8 cellular contexts compared by ENCODE assay signal in the genomic region with DNA sequence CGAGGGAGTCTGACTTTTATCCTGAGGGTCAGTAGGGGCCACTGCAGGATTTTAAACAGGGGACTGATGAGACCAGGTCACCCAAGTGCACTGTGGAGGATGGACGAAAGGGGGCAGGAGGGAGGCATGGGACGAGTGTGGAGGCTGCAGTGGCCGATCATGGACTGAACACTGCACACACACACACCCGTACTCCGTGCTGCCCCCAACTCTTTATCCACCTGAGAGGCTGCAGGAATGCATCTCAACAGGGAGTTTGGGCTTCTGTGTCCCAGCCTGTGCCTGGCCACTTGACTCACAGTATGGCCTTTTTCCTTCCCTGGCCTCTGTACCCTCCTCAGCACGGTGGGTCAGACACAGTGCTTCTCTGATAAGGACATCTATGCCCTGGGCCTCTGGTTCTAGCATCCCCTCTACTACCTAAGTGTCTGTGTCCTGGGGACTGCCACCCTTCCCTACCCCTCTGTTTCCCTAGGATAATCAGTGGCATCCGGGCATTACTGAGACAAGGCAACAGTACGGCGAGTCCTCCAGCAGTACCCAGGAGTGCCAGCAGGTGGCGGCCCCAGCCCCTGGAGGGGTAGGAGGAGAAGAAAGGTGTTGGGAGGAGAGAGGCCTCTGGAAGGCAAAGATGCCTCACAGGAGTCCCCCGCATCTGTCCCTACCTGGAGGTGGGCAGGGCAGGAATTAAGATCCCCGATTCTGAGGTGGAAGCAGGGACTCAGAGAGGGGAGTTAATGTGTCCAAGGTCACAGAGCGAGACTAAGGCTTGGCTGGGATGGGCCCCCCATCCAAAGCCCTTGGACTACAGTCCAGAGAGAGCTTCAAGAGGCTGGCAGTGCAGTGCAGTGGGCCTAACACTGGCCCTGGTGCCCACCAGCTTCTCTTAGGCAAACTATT. TPM values are rescaled to one million over a fixed set of nuclear protein-coding genes. Genes with fewer than 3 reads are reported as not detected.
DNase-seq lines count a peak whose midpoint lies in the region; ATAC-seq, FAIRE-seq and TF ChIP-seq lines count a peak whose summit lies in the region.

No MANE protein-coding gene starts in this region.

- TF ChIP-seq EP300 in A549 (IDR thresholded peaks at IDR 0.05) = no peak

- H2BK15ac ChIP-seq in mesenchymal stem cell (ENCODE audit: low read depth, poor library complexity, severe bottlenecking) = peak overlapping the region; percentile 44

- H3K27me3 ChIP-seq in mesenchymal stem cell (ENCODE audit: control insufficient read depth in 1 of 2, insufficient read depth in 1 of 2, low read length in 2 of 2) = no peaks in the 10 kb centered on the region

- FAIRE-seq in A549 (lab: Jason Lieb, UNC) = peak; percentile 18

- H3K27ac Mint-ChIP-seq in activated CD4-positive, alpha-beta memory T cell treated with anti-CD3 and anti-CD28 coated beads, Interleukin-2, amount 10 ng/mL, durations not matched to agents 7 days and 5 days = no peak overlapping the region

- TF ChIP-seq POLR2A in A549 (IDR thresholded peaks at IDR 0.05; ENCODE audit: low read length) = no peak

- H3K4me1 ChIP-seq in A549 (peaks cover 8% of the 10 kb centered on the region; the same call in 1 of the 3 replicates), mesenchymal stem cell (ENCODE audit: control insufficient read depth, insufficient read depth, low read depth, low read length) (peaks cover 30% of the 10 kb centered on the region)

- peak overlapping the region; percentile 75 to 79 for H3K27ac ChIP-seq in A549
- H3K27ac ChIP-seq in mesenchymal stem cell (ENCODE audit: low read length, poor library complexity, severe bottlenecking) = no peak overlapping the region

- POLR2A ChIA-PET in A549 (lab: Yijun Ruan, JAX) = no interaction called here
- POLR2A ChIA-PET in activated CD4-positive, alpha-beta memory T cell treated with anti-CD3 and anti-CD28 coated beads, Interleukin-2, amount 10 ng/mL, durations not matched to agents 7 days and 5 days (lab: Charles Lee) = no interaction called here

- peak overlapping the region; percentile 70 for H3K9ac ChIP-seq in mesenchymal stem cell (ENCODE audit: low read length)

- H3K23ac ChIP-seq in mesenchymal stem cell (ENCODE audit: low read length in 2 of 2) = no peak overlapping the region

- peaks cover 27% of the 10 kb centered on the region for H3K27me3 Mint-ChIP-seq in activated CD4-positive, alpha-beta memory T cell treated with anti-CD3 and anti-CD28 coated beads, Interleukin-2, amount 10 ng/mL, durations not matched to agents 7 days and 5 days

- H2BK5ac ChIP-seq in mesenchymal stem cell (ENCODE audit: low read depth, low read length, poor library complexity, severe bottlenecking) = no peak overlapping the region

- peak overlapping the region; percentile 44 to 90 for H3K4ac ChIP-seq in mesenchymal stem cell (ENCODE audit: low read depth in 1 of 2, low read length in 2 of 2)

- H2AK5ac ChIP-seq in mesenchymal stem cell (ENCODE audit: low read length, severe bottlenecking) = no peak overlapping the region

- no peaks in the 10 kb centered on the region for H3K9me3 ChIP-seq in A549
- no peaks in the 10 kb centered on the region for H3K9me3 ChIP-seq in mesenchymal stem cell (ENCODE audit: control insufficient read depth, low read length)

- peaks cover 5% of the 10 kb centered on the region for H3K4me1 Mint-ChIP-seq in activated CD4-positive, alpha-beta memory T cell treated with anti-CD3 and anti-CD28 coated beads, Interleukin-2, amount 10 ng/mL, durations not matched to agents 7 days and 5 days

- H3K4me2 ChIP-seq in A549 = peak overlapping the region; percentile 85
- H3K4me2 ChIP-seq in mesenchymal stem cell (ENCODE audit: low read length, poor library complexity, severe bottlenecking) = no peak overlapping the region

- H2BK12ac ChIP-seq in mesenchymal stem cell (ENCODE audit: low read length in 2 of 2) = peak overlapping the region; percentile 95 to 98

- peak overlapping the region; percentile 92 for H4K91ac ChIP-seq in mesenchymal stem cell (ENCODE audit: low read length)

- H3K9me3 Mint-ChIP-seq in activated CD4-positive, alpha-beta memory T cell treated with anti-CD3 and anti-CD28 coated beads, Interleukin-2, amount 10 ng/mL, durations not matched to agents 7 days and 5 days = no peaks in the 10 kb centered on the region

- H3K36me3 ChIP-seq in mesenchymal stem cell (ENCODE audit: control insufficient read depth in 1 of 2, insufficient read depth in 2 of 2, low read depth in 1 of 2, low read length in 2 of 2) = no peaks in the 10 kb centered on the region

- DNase-seq in A549 (ENCODE audit: low read depth in 1 of 2, low spot score in 1 of 2) = peak; percentile 82 to 92
- DNase-seq in NCI-H69 (lab: John Stamatoyannopoulos, UW) = peak; percentile 83
- DNase-seq in activated CD4-positive, alpha-beta memory T cell treated with anti-CD3 and anti-CD28 coated beads, Interleukin-2, amount 10 ng/mL, durations not matched to agents 7 days and 5 days = peak; percentile 82
- DNase-seq in ecto neural progenitor cell (ENCODE audit: low spot score) = peak; percentile 93
- DNase-seq in mesenchymal stem cell = peak; percentile 82
- peak; percentile 46 to 58 for DNase-seq in stimulated activated CD8-positive, alpha-beta memory T cell treated with anti-CD3 and anti-CD28 coated beads, Interleukin-15, amount 100 ng/mL, for 48 hours (ENCODE audit: low read depth in 2 of 2)

- TF ChIP-seq CTCF in A549 (IDR thresholded peaks at IDR 0.05) = peak; percentile 67

- no peaks in the 10 kb centered on the region for H3K36me3 Mint-ChIP-seq in activated CD4-positive, alpha-beta memory T cell treated with anti-CD3 and anti-CD28 coated beads, Interleukin-2, amount 10 ng/mL, durations not matched to agents 7 days and 5 days (ENCODE audit: low read depth)

- ATAC-seq in A549 (peak; percentile 89 to 95), GM18858 (IDR thresholded peaks at IDR 0.05; ENCODE audit: unreplicated experiment) (peak; percentile 81), HG03159 (IDR thresholded peaks at IDR 0.05; ENCODE audit: unreplicated experiment) (peak; percentile 75)

- peak overlapping the region; percentile 44 for H2AFZ ChIP-seq in mesenchymal stem cell (ENCODE audit: low read depth, low read length)

- peak; percentile 70 to 87 for TF ChIP-seq RAD21 in A549 (conservative IDR thresholded peaks at IDR 0.05 in 1 of 2, IDR thresholded peaks at IDR 0.05 in 1 of 2)

- WGBS in A549 (ENCODE audit: missing lambda C conversion rate) = 11% methylated on average over 14 of the region's 14 CpGs
- WGBS in mesenchymal stem cell = 23% methylated on average over 14 of the region's 14 CpGs

- peak overlapping the region; percentile 22 for H2BK120ac ChIP-seq in mesenchymal stem cell (ENCODE audit: low read depth, low read length)

- CTCF ChIA-PET in A549 (lab: Yijun Ruan, JAX) = interaction anchor here (0.7 to 8.8 kb wide), 42 partner anchors 8 to 331 kb away, joined by 3 to 140 read pairs (median 4); no protein-coding TSS in a partner anchor
- CTCF ChIA-PET in activated CD4-positive, alpha-beta memory T cell treated with anti-CD3 and anti-CD28 coated beads, Interleukin-2, amount 10 ng/mL, durations not matched to agents 7 days and 5 days (lab: Charles Lee) = interaction anchor here (0.9 to 1.9 kb wide), 7 partner anchors 8 to 275 kb away, joined by 3 to 8 read pairs (median 5); no protein-coding TSS in a partner anchor

- peak overlapping the region; percentile 95 for H4K8ac ChIP-seq in mesenchymal stem cell (ENCODE audit: low read length)

- H3K4me3 Mint-ChIP-seq in activated CD4-positive, alpha-beta memory T cell treated with anti-CD3 and anti-CD28 coated beads, Interleukin-2, amount 10 ng/mL, durations not matched to agents 7 days and 5 days = no peak overlapping the region

- H3K4me3 ChIP-seq in A549 (peak overlapping the region; percentile 37), mesenchymal stem cell (ENCODE audit: insufficient read depth in 1 of 2, low read depth in 1 of 2, low read length in 2 of 2) (no peak overlapping the region)

- H3K79me1 ChIP-seq in mesenchymal stem cell (replicated peaks; ENCODE audit: low read length, poor library complexity, severe bottlenecking) = peaks cover 2% of the 10 kb centered on the region

- H3K14ac ChIP-seq in mesenchymal stem cell (ENCODE audit: low read length in 2 of 2) = no peak overlapping the region

- H3K18ac ChIP-seq in mesenchymal stem cell (ENCODE audit: low read depth in 1 of 2, low read length in 2 of 2) = peak overlapping the region; percentile 49 to 78

TF ChIP-seq in A549, 52 proteins besides CTCF, POLR2A, EP300 and RAD21 (continues in another document):
- no peak for TF ChIP-seq CBX2 (IDR thresholded peaks at IDR 0.05; ENCODE audit: borderline replicate concordance, low read depth)
- no peak for TF ChIP-seq FOXS1 (CRISPR knock-in tag; IDR thresholded peaks at IDR 0.05)

RNA-seq across cellular contexts. Expression of gene CDX1, which starts 5.1 kb away (rescaled TPM):
- polyA plus RNA-seq in A549 (2011; rRNA removed) (not detected in 2 replicates), A549 (2017; fragmentation: RNase III; extraction: RNeasy Plus Mini Kit Qiagen cat#74134 plus additional on column Dnase treatment) (not detected in 3 replicates)
- not detected in 2 replicates for polyA plus RNA-seq in A549 (2012; cell fraction: cytosol; rRNA removed)
- polyA plus RNA-seq in A549 (2012; cell fraction: nucleus; rRNA removed) = not detected in 2 replicates
- not detected in 2 replicates for polyA minus RNA-seq in A549 (2011; rRNA and poly(A)+ RNA removed)
- not detected for total RNA-seq in activated CD4-positive, alpha-beta memory T cell treated with anti-CD3 and anti-CD28 coated beads, Interleukin-2, amount 10 ng/mL, durations not matched to agents 7 days and 5 days
- polyA plus RNA-seq in mesenchymal stem cell (2013, experiment 1 of 2) = 0.08 TPM
- 0.03 TPM for polyA plus RNA-seq in mesenchymal stem cell (2013, experiment 2 of 2)

RNA-seq across cellular contexts. Expression of gene PDGFRB, which starts 5.8 kb away (rescaled TPM):
- 0.15 and 0.22 TPM in 2 replicates for polyA plus RNA-seq in A549 (2011; rRNA removed)
- 0.05 and 0.09 TPM in 2 replicates for polyA plus RNA-seq in A549 (2012; cell fraction: cytosol; rRNA removed)
- 0.18 and 0.38 TPM in 2 replicates for polyA plus RNA-seq in A549 (2012; cell fraction: nucleus; rRNA removed)
- 0.05 to 0.24 TPM (median 0.22 TPM) in 3 replicates for polyA plus RNA-seq in A549 (2017; fragmentation: RNase III; extraction: RNeasy Plus Mini Kit Qiagen cat#74134 plus additional on column Dnase treatment)
- polyA minus RNA-seq in A549 (2011; rRNA and poly(A)+ RNA removed) = 0.25 and 0.54 TPM in 2 replicates
- total RNA-seq in activated CD4-positive, alpha-beta memory T cell treated with anti-CD3 and anti-CD28 coated beads, Interleukin-2, amount 10 ng/mL, durations not matched to agents 7 days and 5 days = 1 to 10 TPM; 7.2 to 9.0 TPM
- polyA plus RNA-seq in mesenchymal stem cell (2013, experiment 1 of 2) = 203 TPM
- 211 TPM for polyA plus RNA-seq in mesenchymal stem cell (2013, experiment 2 of 2)

RNA-seq across cellular contexts. Expression of gene SLC6A7, which starts 28.4 kb away (rescaled TPM):
- polyA plus RNA-seq in A549 (2011; rRNA removed) (not detected in 2 replicates), A549 (2017; fragmentation: RNase III; extraction: RNeasy Plus Mini Kit Qiagen cat#74134 plus additional on column Dnase treatment) (not detected in 3 replicates)
- polyA plus RNA-seq in A549 (2012; cell fraction: cytosol; rRNA removed) = not detected in 2 replicates
- not detected in 2 replicates for polyA plus RNA-seq in A549 (2012; cell fraction: nucleus; rRNA removed)
- 0.04 TPM in 1 of 2 replicates, not detected in the other for polyA minus RNA-seq in A549 (2011; rRNA and poly(A)+ RNA removed)
- total RNA-seq in activated CD4-positive, alpha-beta memory T cell treated with anti-CD3 and anti-CD28 coated beads, Interleukin-2, amount 10 ng/mL, durations not matched to agents 7 days and 5 days = not detected
- polyA plus RNA-seq in mesenchymal stem cell (2013, experiment 1 of 2) = not detected
- polyA plus RNA-seq in mesenchymal stem cell (2013, experiment 2 of 2) = not detected
